ENCODE assay signal across 10 cellular contexts in genomic region chr1:176119549-176119948, GRCh38.
A peak's percentile ranks its signal among the peaks of the same experiment; 100 is the strongest.
DNase-seq lines count a peak whose midpoint lies in the region; ATAC-seq and TF ChIP-seq lines count a peak whose summit lies in the region.
"Had no signal": no experiment of that assay in that cellular context is flagged by ENCODE, and none has a peak within 500 bp of the region (broad histone marks: within the 10 kb centered on the region; RNA-seq: fewer than 3 reads in every experiment).

No MANE protein-coding gene starts in this region.

- peak; percentile 60 for ATAC-seq in GM21381 (IDR thresholded peaks at IDR 0.05; ENCODE audit: unreplicated experiment)
- ATAC-seq in HG02938 (IDR thresholded peaks at IDR 0.05; ENCODE audit: unreplicated experiment) = no peak
- no peak for ATAC-seq in HG02642 (IDR thresholded peaks at IDR 0.05; ENCODE audit: poor library complexity, unreplicated experiment)

- DNase-seq in NCI-H69 (lab: John Stamatoyannopoulos, UW) (peak; percentile 32), fibroblast of mammary gland (ENCODE audit: low read depth) (peak; percentile 23), epidermal melanocyte (ENCODE audit: insufficient read length, low spot score) (no peak), NCI-H1105 treated with DMSO at 0.1 percent for 48 hours (lab: John Stamatoyannopoulos, UW) (no peak)
- DNase-seq: activated T-cell treated with anti-CD3 and anti-CD28 coated beads for 4 hours, NCI-H1436 had no signal

- no peak overlapping the region for H3K27ac ChIP-seq in C4-2B

- H3K4me3 ChIP-seq in fibroblast of mammary gland (ENCODE audit: control insufficient read depth, low read depth, low read length) = no peak overlapping the region

- TF ChIP-seq CTCF in C4-2B (conservative IDR thresholded peaks at IDR 0.05) (peak; percentile 60), fibroblast of mammary gland (conservative IDR thresholded peaks at IDR 0.05; ENCODE audit: control insufficient read depth, insufficient read depth, low read depth, low read length) (peak; percentile 27)

Comparison
In these comparisons a context has a peak if more than half of its experiments do, and no peak if none do; other contexts are left out.
1. DNase-seq: peak in NCI-H69 (single experiment) and fibroblast of mammary gland (single experiment); none in epidermal melanocyte (single experiment) and NCI-H1105 treated with DMSO at 0.1 percent for 48 hours (single experiment).